In genomic region chr20:8265588-8265987, GRCh38 we compare ENCODE assay signal across 1 cellular context.
TF ChIP-seq lines count a peak whose summit lies in the region.

No MANE protein-coding gene starts in this region.

TF ChIP-seq in A549, 52 proteins besides CTCF, POLR2A, EP300 and RAD21 (continued from another document):
- no peak for TF ChIP-seq SREBF2 (IDR thresholded peaks at IDR 0.05)
- TF ChIP-seq, protein P1, sequence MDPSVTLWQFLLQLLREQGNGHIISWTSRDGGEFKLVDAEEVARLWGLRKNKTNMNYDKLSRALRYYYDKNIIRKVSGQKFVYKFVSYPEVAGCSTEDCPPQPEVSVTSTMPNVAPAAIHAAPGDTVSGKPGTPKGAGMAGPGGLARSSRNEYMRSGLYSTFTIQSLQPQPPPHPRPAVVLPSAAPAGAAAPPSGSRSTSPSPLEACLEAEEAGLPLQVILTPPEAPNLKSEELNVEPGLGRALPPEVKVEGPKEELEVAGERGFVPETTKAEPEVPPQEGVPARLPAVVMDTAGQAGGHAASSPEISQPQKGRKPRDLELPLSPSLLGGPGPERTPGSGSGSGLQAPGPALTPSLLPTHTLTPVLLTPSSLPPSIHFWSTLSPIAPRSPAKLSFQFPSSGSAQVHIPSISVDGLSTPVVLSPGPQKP (IDR thresholded peaks at IDR 0.05; ENCODE audit: low read depth, low read length), result no peak
- no peak for TF ChIP-seq JUN (IDR thresholded peaks at IDR 0.05)
- TF ChIP-seq KDM5A (IDR thresholded peaks at IDR 0.05), result no peak
- TF ChIP-seq CBX2 (IDR thresholded peaks at IDR 0.05; ENCODE audit: borderline replicate concordance, low read depth), result no peak
- TF ChIP-seq MAFK (IDR thresholded peaks at IDR 0.05; ENCODE audit: partially characterized antibody), result no peak
TF ChIP-seq in A549: peak in this region for 0.
